ENCODE assay signal across 1 cellular context in genomic region chr1:234599617-234600417, GRCh38.
TF ChIP-seq lines count a peak whose summit lies in the region.

No MANE protein-coding gene starts in this region.

TF ChIP-seq in HepG2, 621 proteins besides CTCF, POLR2A, EP300 and RAD21 (continued from another document and continues in another):
- TF ChIP-seq ZNF414 (CRISPR knock-in tag; IDR thresholded peaks at IDR 0.05) (no peak; the same call in 1 of the 2 replicates), ZNF12 (CRISPR knock-in tag; IDR thresholded peaks at IDR 0.05) (no peak; the same call in 1 of the 2 replicates), ZNF788 (CRISPR knock-in tag; IDR thresholded peaks at IDR 0.05; ENCODE audit: borderline replicate concordance) (peak; percentile 84; the same call in 1 of the 2 replicates), MLLT10 (CRISPR knock-in tag; IDR thresholded peaks at IDR 0.05) (no peak), U2AF2 (IDR thresholded peaks at IDR 0.05; ENCODE audit: low read depth, low read length) (no peak), ZBTB40 (IDR thresholded peaks at IDR 0.05) (no peak), ZBTB40 (CRISPR knock-in tag; IDR thresholded peaks at IDR 0.05) (peak; percentile 94), STAG1 (CRISPR knock-in tag; IDR thresholded peaks at IDR 0.05) (peak; percentile 52), ZNF629 (CRISPR knock-in tag; conservative IDR thresholded peaks at IDR 0.05) (peak; percentile 39; the same call in 1 of the 2 replicates), CC2D1A (CRISPR knock-in tag; IDR thresholded peaks at IDR 0.05) (no peak), MED1 (CRISPR knock-in tag; IDR thresholded peaks at IDR 0.05) (peak; percentile 96), ZNF468 (CRISPR knock-in tag; IDR thresholded peaks at IDR 0.05) (no peak), ZNF709 (CRISPR knock-in tag; IDR thresholded peaks at IDR 0.05) (peak; percentile 97), ZC3H4 (CRISPR knock-in tag; IDR thresholded peaks at IDR 0.05; ENCODE audit: borderline replicate concordance) (peak; percentile 87; the same call in 1 of the 2 replicates), ASH2L (IDR thresholded peaks at IDR 0.05; ENCODE audit: insufficient read length, low read depth, low read length) (no peak), TAF15 (IDR thresholded peaks at IDR 0.05; ENCODE audit: low read depth, low read length, poor library complexity, severe bottlenecking) (no peak), SATB2 (CRISPR knock-in tag; IDR thresholded peaks at IDR 0.05) (peak; percentile 97), ATF7 (IDR thresholded peaks at IDR 0.05) (no peak), ATF7 (CRISPR knock-in tag; IDR thresholded peaks at IDR 0.05) (0 out of 2 replicates have a peak, but pooled peaks have one; percentile 66), ZNF274 (CRISPR knock-in tag; IDR thresholded peaks at IDR 0.05) (peak; percentile 73; the same call in 1 of the 2 replicates), ZNF138 (CRISPR knock-in tag; IDR thresholded peaks at IDR 0.05; ENCODE audit: low read depth) (peak; percentile 56; the same call in 1 of the 2 replicates), RCOR2 (CRISPR knock-in tag; IDR thresholded peaks at IDR 0.05) (peak; percentile 55; the same call in 1 of the 2 replicates), ZNF256 (CRISPR knock-in tag; conservative IDR thresholded peaks at IDR 0.05) (peak; percentile 82; the same call in 1 of the 2 replicates), KAT2B (IDR thresholded peaks at IDR 0.05; ENCODE audit: borderline replicate concordance, low read depth, low read length) (no peak), KIAA2018 (CRISPR knock-in tag; IDR thresholded peaks at IDR 0.05; ENCODE audit: borderline replicate concordance) (no peak), PBX3 (CRISPR knock-in tag; IDR thresholded peaks at IDR 0.05; ENCODE audit: borderline replicate concordance) (peak; percentile 43; the same call in 1 of the 2 replicates), TOE1 (CRISPR knock-in tag; IDR thresholded peaks at IDR 0.05) (no peak; the same call in 1 of the 2 replicates), ZSCAN5A (CRISPR knock-in tag; IDR thresholded peaks at IDR 0.05; ENCODE audit: borderline replicate concordance) (peak; percentile 89; the same call in 1 of the 2 replicates), ZNF546 (CRISPR knock-in tag; conservative IDR thresholded peaks at IDR 0.05) (peak; percentile 75; the same call in 1 of the 2 replicates), ZNF275 (CRISPR knock-in tag; IDR thresholded peaks at IDR 0.05; ENCODE audit: borderline replicate concordance) (peak; percentile 64; the same call in 1 of the 2 replicates), LRRFIP1 (CRISPR knock-in tag; conservative IDR thresholded peaks at IDR 0.05) (no peak), RFX3 (CRISPR knock-in tag; IDR thresholded peaks at IDR 0.05) (no peak), ZMYM3 (CRISPR knock-in tag; IDR thresholded peaks at IDR 0.05) (0 out of 2 replicates have a peak, but pooled peaks have one; percentile 9)
